ENCODE assay signal across 12 cellular contexts in the genomic region with DNA sequence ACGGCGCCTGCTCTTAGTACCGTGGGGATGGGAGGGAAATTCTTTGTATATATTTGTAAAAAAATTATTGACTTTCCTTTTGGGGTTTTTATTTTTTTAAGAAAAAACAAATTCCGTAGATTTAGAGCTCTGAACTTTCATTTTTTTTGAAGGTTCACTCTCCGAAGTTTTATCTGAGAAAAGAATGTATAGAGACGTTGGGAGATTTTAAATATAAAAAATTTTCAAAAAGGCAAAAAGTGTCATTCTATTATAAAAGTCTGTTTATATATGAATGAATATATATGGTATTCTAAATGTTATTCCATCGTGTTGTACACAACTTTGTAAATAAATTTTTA. TPM values are rescaled to one million over a fixed set of nuclear protein-coding genes. Genes with fewer than 3 reads are reported as not detected.
DNase-seq lines count a peak whose midpoint lies in the region; ATAC-seq and TF ChIP-seq lines count a peak whose summit lies in the region.
"Had no signal": no experiment of that assay in that cellular context is flagged by ENCODE, and none has a peak within 500 bp of the region (broad histone marks: within the 10 kb centered on the region; RNA-seq: fewer than 3 reads in every experiment).

No MANE protein-coding gene starts in this region.

- H3K4me3 ChIP-seq in HAP-1, result peak overlapping the region; percentile 34
- peak overlapping the region; percentile 34 for H3K4me3 ChIP-seq in brain microvascular endothelial cell (ENCODE audit: low read depth, low read length)

- TF ChIP-seq CTCF in CD4-positive, alpha-beta T cell (IDR thresholded peaks at IDR 0.05), result no peak
- TF ChIP-seq CTCF in brain microvascular endothelial cell (IDR thresholded peaks at IDR 0.05; ENCODE audit: low read depth, low read length, missing control alignments) (no peak), foreskin keratinocyte (conservative IDR thresholded peaks at IDR 0.05) (no peak)

- peaks cover 38% of the 10 kb centered on the region for H3K9me3 ChIP-seq in CD4-positive, alpha-beta T cell (ENCODE audit: control insufficient read depth, low read length)
- H3K9me3 ChIP-seq in HAP-1, result no peaks in the 10 kb centered on the region

- in situ Hi-C loops in HAP-1 (cut with MboI; ENCODE audit: low sequenced_read_pairs), result no loop called here
- in situ Hi-C loops in brain microvascular endothelial cell (cut with HindIII; ENCODE audit: low pct_ligation_motif_present, low sequenced_read_pairs), result no loop called here

- H3K9me3 Mint-ChIP-seq in CD4-positive, alpha-beta T cell, result peaks cover 2% of the 10 kb centered on the region
- H3K9me3 Mint-ChIP-seq in natural killer cell treated with Interleukin-12 subunit alpha and Interleukin-12 subunit beta and Interleukin-15 and Interleukin-18, amount 100 ng/mL, for 72 hours, result peaks cover 6% of the 10 kb centered on the region

- H3K36me3 ChIP-seq in HAP-1 (replicated peaks) (no peaks in the 10 kb centered on the region), brain microvascular endothelial cell (replicated peaks) (no peaks in the 10 kb centered on the region)

- no peak overlapping the region for H3K27ac ChIP-seq in CD4-positive, alpha-beta T cell (ENCODE audit: low read depth, low read length)
- H3K27ac ChIP-seq in brain microvascular endothelial cell (no peak overlapping the region), foreskin keratinocyte (no peak overlapping the region)
- H3K27ac ChIP-seq: epithelial cell of prostate had no signal

- H3K27ac Mint-ChIP-seq in CD4-positive, alpha-beta T cell, result peak overlapping the region; percentile 53
- no peak overlapping the region for H3K27ac Mint-ChIP-seq in natural killer cell treated with Interleukin-12 subunit alpha and Interleukin-12 subunit beta and Interleukin-15 and Interleukin-18, amount 100 ng/mL, for 72 hours

- peaks cover 92% of the 10 kb centered on the region for H3K27me3 ChIP-seq in CD4-positive, alpha-beta T cell (ENCODE audit: control insufficient read depth, insufficient read depth, low read length)
- H3K27me3 ChIP-seq in HAP-1 (ENCODE audit: low read depth) (no peaks in the 10 kb centered on the region; the same call in 1 of the 2 replicates), brain microvascular endothelial cell (replicated peaks) (peaks cover 83% of the 10 kb centered on the region), foreskin keratinocyte (peaks cover 100% of the 10 kb centered on the region)

- H3K4me1 Mint-ChIP-seq in CD4-positive, alpha-beta T cell (ENCODE audit: low read depth), result peaks cover 49% of the 10 kb centered on the region
- H3K4me1 Mint-ChIP-seq in natural killer cell treated with Interleukin-12 subunit alpha and Interleukin-12 subunit beta and Interleukin-15 and Interleukin-18, amount 100 ng/mL, for 72 hours (ENCODE audit: low read depth in 2 of 2), result peaks cover 25 to 29% of the 10 kb centered on the region in 2 donors

- ATAC-seq in CD4-positive, alpha-beta T cell (ENCODE audit: poor library complexity), result no peak
- ATAC-seq in natural killer cell treated with Interleukin-12 subunit alpha and Interleukin-12 subunit beta and Interleukin-15 and Interleukin-18, amount 100 ng/mL, for 72 hours, result no peak
- no peak for ATAC-seq in foreskin keratinocyte

- intact Hi-C loops in CD4-positive, alpha-beta T cell (cut with DNase I, micrococcal nuclease), result loop anchor here in 1 of 2 experiments (5.0 kb wide), 1 partner anchor 198 kb away; the partner anchor contains the start of genes EFCAB7 and ITGB3BP

- CTCF ChIA-PET in CD4-positive, alpha-beta T cell (lab: Charles Lee), result no interaction called here

- DNase-seq in CD4-positive, alpha-beta T cell, result no peak
- no peak for DNase-seq in HAP-1 (ENCODE audit: low spot score in 2 of 2)
- no peak for DNase-seq in brain microvascular endothelial cell
- no peak for DNase-seq in natural killer cell treated with Interleukin-12 subunit alpha and Interleukin-12 subunit beta and Interleukin-15 and Interleukin-18, amount 100 ng/mL, for 72 hours (ENCODE audit: low spot score)
- DNase-seq in T1000 (lab: John Stamatoyannopoulos, UW), result no peak
- no peak for DNase-seq in foreskin keratinocyte
- no peak for DNase-seq in hepatic stellate cell (ENCODE audit: low spot score)
- DNase-seq: activated CD8-positive, alpha-beta memory T cell treated with anti-CD3 and anti-CD28 coated beads, Interleukin-2, amount 50 U/mL, for 4 hours; IMR-90; midbrain had no signal

- POLR2A ChIA-PET in CD4-positive, alpha-beta T cell (lab: Charles Lee), result interaction anchor here (0.6 kb wide), 1 partner anchor 30 kb away, joined by 3 read pairs; no protein-coding TSS in a partner anchor

- H3K4me1 ChIP-seq in HAP-1, result peaks cover 6% of the 10 kb centered on the region
- no peaks in the 10 kb centered on the region for H3K4me1 ChIP-seq in foreskin keratinocyte

- H3K4me3 Mint-ChIP-seq in CD4-positive, alpha-beta T cell, result peak overlapping the region; percentile 85
- H3K4me3 Mint-ChIP-seq in natural killer cell treated with Interleukin-12 subunit alpha and Interleukin-12 subunit beta and Interleukin-15 and Interleukin-18, amount 100 ng/mL, for 72 hours, result peak overlapping the region; percentile 58

- peaks cover 12% of the 10 kb centered on the region for H3K36me3 Mint-ChIP-seq in CD4-positive, alpha-beta T cell (ENCODE audit: low read depth)
- peaks cover 14% of the 10 kb centered on the region for H3K36me3 Mint-ChIP-seq in natural killer cell treated with Interleukin-12 subunit alpha and Interleukin-12 subunit beta and Interleukin-15 and Interleukin-18, amount 100 ng/mL, for 72 hours

- H3K27me3 Mint-ChIP-seq in CD4-positive, alpha-beta T cell, result peaks cover 88% of the 10 kb centered on the region
- peaks cover 43 to 63% of the 10 kb centered on the region in 2 donors for H3K27me3 Mint-ChIP-seq in natural killer cell treated with Interleukin-12 subunit alpha and Interleukin-12 subunit beta and Interleukin-15 and Interleukin-18, amount 100 ng/mL, for 72 hours

RNA-seq across cellular contexts. Expression of gene FOXD3, which starts 2.4 kb away (rescaled TPM):
- total RNA-seq in CD4-positive, alpha-beta T cell, result not detected
- total RNA-seq in natural killer cell treated with Interleukin-12 subunit alpha and Interleukin-12 subunit beta and Interleukin-15 and Interleukin-18, amount 100 ng/mL, for 72 hours, result not detected
- total RNA-seq in foreskin keratinocyte, result not detected in 2 replicates
- polyA plus RNA-seq in foreskin keratinocyte, result not detected in 2 replicates
- total RNA-seq: IMR-90, subcutaneous adipose tissue had no signal
- polyA plus RNA-seq: IMR-90 had no signal

RNA-seq across cellular contexts. Expression of gene ALG6, which starts 42.7 kb away (rescaled TPM):
- total RNA-seq in CD4-positive, alpha-beta T cell, result 10 to 100 TPM; 10.6 to 11.2 TPM
- total RNA-seq in natural killer cell treated with Interleukin-12 subunit alpha and Interleukin-12 subunit beta and Interleukin-15 and Interleukin-18, amount 100 ng/mL, for 72 hours, result 10 to 100 TPM; 18.3 to 21.3 TPM
- 13.5 and 14.6 TPM in 2 replicates for total RNA-seq in foreskin keratinocyte
- 7.3 and 9.2 TPM in 2 replicates for polyA plus RNA-seq in foreskin keratinocyte
